Comparison of ENCODE assay signal across 22 cellular contexts in genomic region chr5:111583761-111584203, GRCh38.
DNase-seq lines count a peak whose midpoint lies in the region; ATAC-seq, FAIRE-seq and TF ChIP-seq lines count a peak whose summit lies in the region.
"Had no signal": no experiment of that assay in that cellular context is flagged by ENCODE, and none has a peak within 500 bp of the region (broad histone marks: within the 10 kb centered on the region; RNA-seq: fewer than 3 reads in every experiment).

No MANE protein-coding gene starts in this region.

- in situ Hi-C loops in HepG2 (cut with HindIII; ENCODE audit: extremely low pct_ligation_motif_present, low pct_unique_long_range_greater_than_20kb), result no loop called here

- CTCF ChIA-PET in HepG2 (lab: Yijun Ruan, JAX; ENCODE audit: low intra/inter-chr PET ratio, low total read pairs), result no interaction called here

- TF ChIP-seq POLR2A in HepG2 (IDR thresholded peaks at IDR 0.05; ENCODE audit: insufficient read depth in 1 of 2, low read depth in 2 of 2, low read length in 2 of 2), result no peak

- no peak overlapping the region for H3K9ac ChIP-seq in HepG2 (ENCODE audit: insufficient read depth, low read depth, low read length)

- BruUV-seq in HepG2 (replicated peaks; lab: Mats Ljungman, UMichigan), result no TSS peak

- no peak overlapping the region for H3K4me3 ChIP-seq in cardiac muscle cell
- no peak overlapping the region for H3K4me3 ChIP-seq in left ventricle myocardium inferior
- no peak overlapping the region for H3K4me3 ChIP-seq in choroid plexus epithelial cell (ENCODE audit: low read depth, low read length)
- H3K4me3 ChIP-seq in hepatocyte, result no peak overlapping the region
- no peak overlapping the region for H3K4me3 ChIP-seq in HepG2 (replicated peaks in 1 of 3; ENCODE audit: insufficient read depth in 1 of 3, low read depth in 2 of 3, low read length in 3 of 3)

- H3K27me3 ChIP-seq in cardiac muscle cell, result no peaks in the 10 kb centered on the region
- H3K27me3 ChIP-seq in left ventricle myocardium inferior (ENCODE audit: low read depth), result no peaks in the 10 kb centered on the region
- no peaks in the 10 kb centered on the region for H3K27me3 ChIP-seq in hepatocyte
- no peaks in the 10 kb centered on the region for H3K27me3 ChIP-seq in HepG2 (ENCODE audit: control insufficient read depth in 1 of 2, insufficient read depth in 2 of 2, low read length in 2 of 2)

- 57% methylated on average over 4 of the region's 4 CpGs for WGBS in hepatocyte (ENCODE audit: low lambda C conversion rate, missing lambda C conversion rate)
- 23% methylated on average over 4 of the region's 4 CpGs for WGBS in HepG2 (ENCODE audit: low lambda C conversion rate)

- no peaks in the 10 kb centered on the region for H3K9me2 ChIP-seq in hepatocyte (replicated peaks; ENCODE audit: insufficient read depth)

- TF ChIP-seq EP300 in HepG2 (IDR thresholded peaks at IDR 0.05; ENCODE audit: low read depth in 2 of 2, low read length in 2 of 2), result no peak
- no peak for TF ChIP-seq EP300 in HepG2 (CRISPR knock-in tag; IDR thresholded peaks at IDR 0.05; ENCODE audit: borderline replicate concordance)

- DNase-seq in cardiac muscle cell (ENCODE audit: low read depth in 1 of 2, low spot score in 1 of 2) (peak in 1 of 2 donors; percentile 33), left ventricle myocardium inferior (no peak), choroid plexus epithelial cell (ENCODE audit: low read depth) (peak; percentile 35), hepatocyte (ENCODE audit: low spot score) (no peak), HepG2 (ENCODE audit: low spot score) (no peak), globus pallidus (ENCODE audit: low spot score) (no peak), GM20000 (ENCODE audit: low spot score) (no peak)
- DNase-seq: activated CD4-positive, alpha-beta T cell treated with anti-CD3 and anti-CD28 coated beads, Interleukin-2, amount 10 ng/mL, durations not matched to agents 7 days and 5 days; C1 segment of cervical spinal cord; Calu3; effector memory CD8-positive, alpha-beta T cell; hippocampal formation; islet precursor cell; Karpas-422; NCI-H187; NCI-H69; nucleus accumbens; stimulated activated CD4-positive, alpha-beta T cell treated with anti-CD3 and anti-CD28 coated beads, Interleukin-12 subunit alpha, Interleukin-12 subunit beta, amount 100 ng/mL, for 4 hours; WERI-Rb-1 had no signal

- H3K79me2 ChIP-seq in hepatocyte (no peaks in the 10 kb centered on the region), HepG2 (ENCODE audit: insufficient read depth, low read length) (no peaks in the 10 kb centered on the region)

- no peak for FAIRE-seq in HepG2 (lab: Jason Lieb, UNC)
- FAIRE-seq: A204.1, colon had no signal

- H3K27ac ChIP-seq in cardiac muscle cell, result peak overlapping the region; percentile 93
- H3K27ac ChIP-seq in left ventricle myocardium inferior (replicated peaks), result no peak overlapping the region
- peak overlapping the region; percentile 42 for H3K27ac ChIP-seq in hepatocyte
- no peak overlapping the region for H3K27ac ChIP-seq in HepG2 (ENCODE audit: extremely low read length, insufficient read depth, low read length)
- H3K27ac ChIP-seq: WERI-Rb-1 had no signal

- TF ChIP-seq RAD21 in HepG2 (CRISPR knock-in tag; IDR thresholded peaks at IDR 0.05), result no peak

- TF ChIP-seq CTCF in cardiac muscle cell (IDR thresholded peaks at IDR 0.05; ENCODE audit: low read depth, low read length), result no peak
- no peak for TF ChIP-seq CTCF in left ventricle myocardium inferior (IDR thresholded peaks at IDR 0.05; ENCODE audit: borderline replicate concordance)
- TF ChIP-seq CTCF in choroid plexus epithelial cell (conservative IDR thresholded peaks at IDR 0.05; ENCODE audit: low read depth, low read length), result no peak
- no peak for TF ChIP-seq CTCF in hepatocyte (IDR thresholded peaks at IDR 0.05; ENCODE audit: poor library complexity)
- no peak for TF ChIP-seq CTCF in HepG2 (CRISPR knock-in tag; IDR thresholded peaks at IDR 0.05)
- no peak for TF ChIP-seq CTCF in GM20000 (IDR thresholded peaks at IDR 0.05; ENCODE audit: extremely low read depth, missing control alignments)

- H3K9me3 ChIP-seq in cardiac muscle cell (ENCODE audit: low read depth) (no peaks in the 10 kb centered on the region), left ventricle myocardium inferior (replicated peaks) (peaks cover 11% of the 10 kb centered on the region), hepatocyte (ENCODE audit: low read depth) (no peaks in the 10 kb centered on the region), HepG2 (ENCODE audit: low read length) (no peaks in the 10 kb centered on the region)

- POLR2A ChIA-PET in HepG2 (lab: Yijun Ruan, JAX), result no interaction called here

- H3K4me1 ChIP-seq in cardiac muscle cell (ENCODE audit: low read depth) (peaks cover 43% of the 10 kb centered on the region), left ventricle myocardium inferior (peaks cover 27% of the 10 kb centered on the region), hepatocyte (ENCODE audit: insufficient read depth) (peaks cover 10% of the 10 kb centered on the region), HepG2 (ENCODE audit: insufficient read depth, low read length) (no peaks in the 10 kb centered on the region)

- H3K4me2 ChIP-seq in hepatocyte (no peak overlapping the region), HepG2 (ENCODE audit: low read depth, low read length) (no peak overlapping the region)

- H3K36me3 ChIP-seq in cardiac muscle cell (no peaks in the 10 kb centered on the region), left ventricle myocardium inferior (no peaks in the 10 kb centered on the region), hepatocyte (replicated peaks; ENCODE audit: insufficient read depth, low read depth) (no peaks in the 10 kb centered on the region), HepG2 (replicated peaks in 1 of 2; ENCODE audit: control insufficient read depth in 1 of 2, insufficient read depth in 2 of 2, low read length in 2 of 2) (no peaks in the 10 kb centered on the region)
- H3K36me3 ChIP-seq: WERI-Rb-1 had no signal

- intact Hi-C loops in left ventricle myocardium inferior (cut with micrococcal nuclease) (no loop called here), HepG2 (cut with micrococcal nuclease; ENCODE audit: unreplicated experiment) (no loop called here)

- H4K20me1 ChIP-seq in hepatocyte (ENCODE audit: insufficient read depth, poor library complexity, severe bottlenecking) (no peaks in the 10 kb centered on the region), HepG2 (ENCODE audit: insufficient read depth, low read length) (no peaks in the 10 kb centered on the region)

- H2AFZ ChIP-seq in hepatocyte (no peak overlapping the region), HepG2 (ENCODE audit: low read length) (no peak overlapping the region)

- ATAC-seq in HG02884 (IDR thresholded peaks at IDR 0.05; ENCODE audit: unreplicated experiment) (no peak), HepG2 (no peak)
- ATAC-seq: effector memory CD8-positive, alpha-beta T cell had no signal

TF ChIP-seq in HepG2, 621 proteins besides CTCF, POLR2A, EP300 and RAD21:
- TF ChIP-seq ZBTB3 (CRISPR knock-in tag; IDR thresholded peaks at IDR 0.05; ENCODE audit: borderline replicate concordance, low read depth) (no peak), SMAD9 (CRISPR knock-in tag; IDR thresholded peaks at IDR 0.05) (no peak), SRF (IDR thresholded peaks at IDR 0.05; ENCODE audit: low read depth, low read length) (no peak), PAF1 (CRISPR knock-in tag; IDR thresholded peaks at IDR 0.05) (no peak), MIXL1 (CRISPR knock-in tag; IDR thresholded peaks at IDR 0.05) (no peak), NR2F2 (IDR thresholded peaks at IDR 0.05; ENCODE audit: borderline replicate concordance, low read depth) (no peak), RXRA (CRISPR knock-in tag; IDR thresholded peaks at IDR 0.05) (no peak), SAFB2 (CRISPR knock-in tag; IDR thresholded peaks at IDR 0.05; ENCODE audit: borderline replicate concordance, low read depth) (no peak), ZNF567 (CRISPR knock-in tag; IDR thresholded peaks at IDR 0.05; ENCODE audit: borderline replicate concordance) (no peak), ZC3H4 (CRISPR knock-in tag; IDR thresholded peaks at IDR 0.05; ENCODE audit: borderline replicate concordance) (no peak)
- TF ChIP-seq, protein P1, sequence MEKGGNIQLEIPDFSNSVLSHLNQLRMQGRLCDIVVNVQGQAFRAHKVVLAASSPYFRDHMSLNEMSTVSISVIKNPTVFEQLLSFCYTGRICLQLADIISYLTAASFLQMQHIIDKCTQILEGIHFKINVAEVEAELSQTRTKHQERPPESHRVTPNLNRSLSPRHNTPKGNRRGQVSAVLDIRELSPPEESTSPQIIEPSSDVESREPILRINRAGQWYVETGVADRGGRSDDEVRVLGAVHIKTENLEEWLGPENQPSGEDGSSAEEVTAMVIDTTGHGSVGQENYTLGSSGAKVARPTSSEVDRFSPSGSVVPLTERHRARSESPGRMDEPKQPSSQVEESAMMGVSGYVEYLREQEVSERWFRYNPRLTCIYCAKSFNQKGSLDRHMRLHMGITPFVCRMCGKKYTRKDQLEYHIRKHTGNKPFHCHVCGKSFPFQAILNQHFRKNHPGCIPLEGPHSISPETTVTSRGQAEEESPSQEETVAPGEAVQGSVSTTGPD (CRISPR knock-in tag; IDR thresholded peaks at IDR 0.05), result no peak
- TF ChIP-seq, protein P2, sequence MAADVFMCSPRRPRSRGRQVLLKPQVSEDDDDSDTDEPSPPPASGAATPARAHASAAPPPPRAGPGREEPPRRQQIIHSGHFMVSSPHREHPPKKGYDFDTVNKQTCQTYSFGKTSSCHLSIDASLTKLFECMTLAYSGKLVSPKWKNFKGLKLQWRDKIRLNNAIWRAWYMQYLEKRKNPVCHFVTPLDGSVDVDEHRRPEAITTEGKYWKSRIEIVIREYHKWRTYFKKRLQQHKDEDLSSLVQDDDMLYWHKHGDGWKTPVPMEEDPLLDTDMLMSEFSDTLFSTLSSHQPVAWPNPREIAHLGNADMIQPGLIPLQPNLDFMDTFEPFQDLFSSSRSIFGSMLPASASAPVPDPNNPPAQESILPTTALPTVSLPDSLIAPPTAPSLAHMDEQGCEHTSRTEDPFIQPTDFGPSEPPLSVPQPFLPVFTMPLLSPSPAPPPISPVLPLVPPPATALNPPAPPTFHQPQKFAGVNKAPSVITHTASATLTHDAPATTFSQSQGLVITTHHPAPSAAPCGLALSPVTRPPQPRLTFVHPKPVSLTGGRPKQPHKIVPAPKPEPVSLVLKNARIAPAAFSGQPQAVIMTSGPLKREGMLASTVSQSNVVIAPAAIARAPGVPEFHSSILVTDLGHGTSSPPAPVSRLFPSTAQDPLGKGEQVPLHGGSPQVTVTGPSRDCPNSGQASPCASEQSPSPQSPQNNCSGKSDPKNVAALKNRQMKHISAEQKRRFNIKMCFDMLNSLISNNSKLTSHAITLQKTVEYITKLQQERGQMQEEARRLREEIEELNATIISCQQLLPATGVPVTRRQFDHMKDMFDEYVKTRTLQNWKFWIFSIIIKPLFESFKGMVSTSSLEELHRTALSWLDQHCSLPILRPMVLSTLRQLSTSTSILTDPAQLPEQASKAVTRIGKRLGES (CRISPR knock-in tag; IDR thresholded peaks at IDR 0.05; ENCODE audit: borderline replicate concordance), result no peak

Comparison
In these comparisons a context has a peak if more than half of its experiments do, and no peak if none do; other contexts are left out.
1. H3K27ac ChIP-seq: peak in cardiac muscle cell (single experiment) and hepatocyte (single experiment); none in left ventricle myocardium inferior (single experiment) and HepG2 (single experiment).